ENCODE assay signal across 22 cellular contexts in the genomic region with DNA sequence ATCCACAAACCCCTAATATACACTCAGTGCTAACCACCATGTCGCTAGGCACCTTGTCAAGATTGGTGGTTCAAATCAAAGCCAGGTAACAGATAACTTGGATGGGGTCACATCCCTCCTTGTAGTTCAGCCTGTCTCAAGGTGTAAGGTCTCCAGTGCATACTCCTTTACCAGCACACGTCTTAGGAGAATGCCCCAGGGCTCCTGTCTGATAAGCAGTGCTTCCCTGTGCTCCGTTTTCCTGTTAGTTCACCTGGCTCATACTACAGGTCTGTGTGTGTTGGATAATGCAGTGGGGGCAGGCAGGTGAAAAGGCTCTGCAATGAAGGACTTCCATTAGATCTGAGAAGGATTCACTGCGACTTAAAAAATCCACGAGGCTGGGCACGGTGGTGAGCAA.
"Had no signal": no experiment of that assay in that cellular context is flagged by ENCODE, and none has a peak within 500 bp of the region (broad histone marks: within the 10 kb centered on the region; RNA-seq: fewer than 3 reads in every experiment).

No MANE protein-coding gene starts in this region.

- H3K4me3 Mint-ChIP-seq: activated T-cell treated with anti-CD3 and anti-CD28 coated beads, Interleukin-2, amount 50 U/mL, for 24 hours; activated T-helper 17 cell treated with anti-CD3 and anti-CD28 coated beads, Interleukin-2, amount 50 U/mL, for 72 hours; immature natural killer cell; natural killer cell treated with Interleukin-12 subunit alpha and Interleukin-12 subunit beta and Interleukin-15 and Interleukin-18, amount 100 ng/mL, for 72 hours; T-helper 1 cell treated with Interleukin-12 subunit alpha and Interleukin-12 subunit beta and Interleukin-4 antibody, amounts not matched to agents 30 μg/mL and 1 μg/mL, for 36 hours; WTC11 had no signal

- H3K27ac ChIP-seq: adrenal gland, left ventricle myocardium inferior, thoracic aorta, upper lobe of right lung had no signal

- H3K4me3 ChIP-seq: adrenal gland, left ventricle myocardium inferior, thoracic aorta, upper lobe of right lung had no signal

- H3K27me3 ChIP-seq: adrenal gland, upper lobe of right lung had no signal

- H3K9me3 ChIP-seq: adrenal gland, left ventricle myocardium inferior, thoracic aorta, upper lobe of right lung had no signal

- H3K9me3 Mint-ChIP-seq: activated naive CD4-positive, alpha-beta T cell treated with anti-CD3 and anti-CD28 coated beads, Interleukin-2, amount 50 U/mL, for 72 hours; activated T-cell treated with anti-CD3 and anti-CD28 coated beads, Interleukin-2, amount 50 U/mL, for 24 hours; activated T-helper 17 cell treated with anti-CD3 and anti-CD28 coated beads, Interleukin-2, amount 50 U/mL, for 72 hours; immature natural killer cell; natural killer cell treated with Interleukin-12 subunit alpha and Interleukin-12 subunit beta and Interleukin-15 and Interleukin-18, amount 100 ng/mL, for 72 hours; T-helper 1 cell treated with Interleukin-12 subunit alpha and Interleukin-12 subunit beta and Interleukin-4 antibody, amounts not matched to agents 30 μg/mL and 1 μg/mL, for 36 hours; WTC11 had no signal

- H3K4me1 ChIP-seq: left ventricle myocardium inferior, upper lobe of right lung had no signal

- H3K36me3 Mint-ChIP-seq: activated naive CD4-positive, alpha-beta T cell treated with anti-CD3 and anti-CD28 coated beads, Interleukin-2, amount 50 U/mL, for 72 hours; immature natural killer cell had no signal

- H3K27me3 Mint-ChIP-seq: progenitor cell of endocrine pancreas had no signal

- H3K27ac Mint-ChIP-seq: activated naive CD4-positive, alpha-beta T cell treated with anti-CD3 and anti-CD28 coated beads, Interleukin-2, amount 50 U/mL, for 72 hours; activated T-cell treated with anti-CD3 and anti-CD28 coated beads, Interleukin-2, amount 50 U/mL, for 24 hours; activated T-helper 17 cell treated with anti-CD3 and anti-CD28 coated beads, Interleukin-2, amount 50 U/mL, for 72 hours; immature natural killer cell; T-helper 1 cell treated with Interleukin-12 subunit alpha and Interleukin-12 subunit beta and Interleukin-4 antibody, amounts not matched to agents 30 μg/mL and 1 μg/mL, for 36 hours had no signal

- DNase-seq: activated T-cell treated with anti-CD3 and anti-CD28 coated beads, Interleukin-2, amount 50 U/mL, for 24 hours; cerebellar nuclear complex; cortex of kidney; effector CD4-positive, alpha-beta T cell; erythroblast; foreskin melanocyte; immature natural killer cell; kidney glomerular epithelial cell; left ventricle myocardium inferior; midbrain; stimulated activated CD4-positive, alpha-beta T cell treated with anti-CD3 and anti-CD28 coated beads, Interleukin-2, amount 100 ng/mL, for 48 hours; stimulated activated naive CD4-positive, alpha-beta T cell; T1000; upper lobe of right lung had no signal
